Comparison of ENCODE assay signal across 8 cellular contexts in genomic region chr2:43169987-43170732, GRCh38. TPM values are rescaled to one million over a fixed set of nuclear protein-coding genes. Genes with fewer than 3 reads are reported as not detected.
DNase-seq lines count a peak whose midpoint lies in the region; ATAC-seq, FAIRE-seq and TF ChIP-seq lines count a peak whose summit lies in the region.

No MANE protein-coding gene starts in this region.

- peak; percentile 51 to 66; a peak in 4 of 5 replicates for TF ChIP-seq RAD21 in A549 (conservative IDR thresholded peaks at IDR 0.05 in 1 of 2, IDR thresholded peaks at IDR 0.05 in 1 of 2)

- no peak for TF ChIP-seq EP300 in A549 (IDR thresholded peaks at IDR 0.05)

- intact Hi-C loops in prostate gland (cut with DNase I): no loop called here

- no peak for FAIRE-seq in A549 (lab: Jason Lieb, UNC)

- TF ChIP-seq CTCF in A549 (IDR thresholded peaks at IDR 0.05) (peak; percentile 65), epithelial cell of esophagus (IDR thresholded peaks at IDR 0.05; ENCODE audit: insufficient read depth, low read depth, low read length, missing control alignments) (peak; percentile 49), prostate gland (IDR thresholded peaks at IDR 0.05) (peak in 3 of 4 experiments; percentile 12 to 47 (median 23))

- CTCF ChIA-PET in A549 (lab: Yijun Ruan, JAX): interaction anchor here (0.6 to 5.9 kb wide), 19 partner anchors 9 to 342 kb away, joined by 3 to 37 read pairs (median 4); no protein-coding TSS in a partner anchor

- H3K27ac ChIP-seq in A549 (peak overlapping the region; percentile 82 to 93), prostate gland (peak overlapping the region; percentile 74 to 75)

- peak in 1 of 2 experiments; percentile 47; a peak in 3 of 6 replicates for ATAC-seq in A549
- no peak for ATAC-seq in HG02981 (IDR thresholded peaks at IDR 0.05; ENCODE audit: unreplicated experiment)
- no peak for ATAC-seq in HG03139 (IDR thresholded peaks at IDR 0.05; ENCODE audit: unreplicated experiment)

- TF ChIP-seq POLR2A in A549 (IDR thresholded peaks at IDR 0.05; ENCODE audit: low read length) (no peak), prostate gland (IDR thresholded peaks at IDR 0.05) (no peak)

- WGBS in A549 (ENCODE audit: missing lambda C conversion rate): 59% methylated on average over 13 of the region's 13 CpGs
- 69% methylated on average over 13 of the region's 13 CpGs for WGBS in prostate gland

- H3K4me1 ChIP-seq in A549 (peaks cover 76% of the 10 kb centered on the region), prostate gland (replicated peaks) (peaks cover 5% of the 10 kb centered on the region)

- peak overlapping the region; percentile 66 for H3K4me2 ChIP-seq in A549

- H3K36me3 ChIP-seq in prostate gland: no peaks in the 10 kb centered on the region

- no peaks in the 10 kb centered on the region for H3K9me3 ChIP-seq in A549
- no peaks in the 10 kb centered on the region for H3K9me3 ChIP-seq in prostate gland

- POLR2A ChIA-PET in A549 (lab: Yijun Ruan, JAX): no interaction called here

- H3K27me3 ChIP-seq in prostate gland (replicated peaks; ENCODE audit: insufficient read depth): no peaks in the 10 kb centered on the region

- H3K4me3 ChIP-seq in A549 (no peak overlapping the region), epithelial cell of esophagus (ENCODE audit: low read length) (no peak overlapping the region), prostate gland (no peak overlapping the region)

- DNase-seq in A549 (ENCODE audit: low read depth in 1 of 2, low spot score in 1 of 2) (peak in 1 of 2 experiments; percentile 64), HT-29 (ENCODE audit: low spot score) (peak; percentile 47), epithelial cell of esophagus (ENCODE audit: low read depth) (no peak), prostate gland (ENCODE audit: low spot score) (no peak), A172 (ENCODE audit: low spot score) (no peak)
- peak; percentile 70 for DNase-seq in activated CD4-positive, alpha-beta T cell treated with anti-CD3 and anti-CD28 coated beads, Interleukin-2, amount 50 U/mL, for 1 hour

TF ChIP-seq in A549, 52 proteins besides CTCF, POLR2A, EP300 and RAD21:
- TF ChIP-seq NR3C1 (IDR thresholded peaks at IDR 0.05) (no peak), NPAS2 (CRISPR knock-in tag; IDR thresholded peaks at IDR 0.05; ENCODE audit: borderline replicate concordance) (0 out of 2 replicates have a peak, but pooled peaks have one; percentile 28), BHLHE40 (IDR thresholded peaks at IDR 0.05; ENCODE audit: low read depth, low read length) (peak; percentile 95), SMC3 (IDR thresholded peaks at IDR 0.05) (peak; percentile 46; the same call in 2 of the 3 replicates), USF2 (IDR thresholded peaks at IDR 0.05) (0 out of 2 replicates have a peak, but pooled peaks have one; percentile 4), FOXS1 (CRISPR knock-in tag; IDR thresholded peaks at IDR 0.05) (no peak), MAX (IDR thresholded peaks at IDR 0.05) (peak; percentile 80), EHF (CRISPR knock-in tag; IDR thresholded peaks at IDR 0.05) (0 out of 2 replicates have a peak, but pooled peaks have one; percentile 38)

RNA-seq across cellular contexts. Expression of gene ZFP36L2, which starts 56.2 kb away (rescaled TPM):
- 10.5 and 14.9 TPM in 2 replicates for polyA plus RNA-seq in A549 (2011; rRNA removed)
- 8.8 and 14.8 TPM in 2 replicates for polyA plus RNA-seq in A549 (2012; cell fraction: cytosol; rRNA removed)
- polyA plus RNA-seq in A549 (2012; cell fraction: nucleus; rRNA removed): 9.8 and 17.6 TPM in 2 replicates
- polyA plus RNA-seq in A549 (2017; fragmentation: RNase III; extraction: RNeasy Plus Mini Kit Qiagen cat#74134 plus additional on column Dnase treatment): 14.5 to 18.2 TPM (median 17.3 TPM) in 3 replicates
- 3.3 and 4.0 TPM in 2 replicates for polyA minus RNA-seq in A549 (2011; rRNA and poly(A)+ RNA removed)
- total RNA-seq in HT-29 (2014; rRNA removed; shearing (Covaris generic)): 19.4 and 20.5 TPM in 2 replicates
- 100 to 1,000 TPM; 117 to 256 TPM for total RNA-seq in prostate gland
- total RNA-seq in A172 (2014; rRNA removed; shearing (Covaris generic)): 0.55 and 1.4 TPM in 2 replicates

Comparison
In these comparisons a context has a peak if more than half of its experiments do, and no peak if none do; other contexts are left out.
1. DNase-seq: peak in HT-29 (single experiment) and activated CD4-positive, alpha-beta T cell treated with anti-CD3 and anti-CD28 coated beads, Interleukin-2, amount 50 U/mL, for 1 hour (single experiment); none in epithelial cell of esophagus (single experiment), prostate gland (single experiment) and A172 (single experiment).
2. Peak in every context shown above with its lines, with median percentiles within 50 percentile points of each other: CTCF ChIP-seq.